In genomic region chrX:71618787-71619186, GRCh38 we compare ENCODE assay signal across 18 cellular contexts. TPM values are rescaled to one million over a fixed set of nuclear protein-coding genes. Genes with fewer than 3 reads are reported as not detected.
A peak's percentile ranks its signal among the peaks of the same experiment; 100 is the strongest.
DNase-seq lines count a peak whose midpoint lies in the region; ATAC-seq and TF ChIP-seq lines count a peak whose summit lies in the region.
"Had no signal": no experiment of that assay in that cellular context is flagged by ENCODE, and none has a peak within 500 bp of the region (broad histone marks: within the 10 kb centered on the region; RNA-seq: fewer than 3 reads in every experiment).

No MANE protein-coding gene starts in this region.

- intact Hi-C loops in CD4-positive, alpha-beta T cell (cut with DNase I, micrococcal nuclease), result no loop called here

- H3K4me3 ChIP-seq in GM06990 (replicated peaks; ENCODE audit: low read depth, low read length) (peak overlapping the region; percentile 4; the same call in 1 of the 2 replicates), mucosa of rectum (ENCODE audit: low read length in 2 of 2) (peak overlapping the region in 1 of 2 donors; percentile 49)
- H3K4me3 ChIP-seq: coronary artery, esophagus muscularis mucosa, SK-N-MC, tibial nerve had no signal

- H3K4me1 ChIP-seq in mucosa of rectum (ENCODE audit: control insufficient read depth in 2 of 2, insufficient read depth in 2 of 2, low read length in 2 of 2), result peaks cover 49 to 64% of the 10 kb centered on the region in 2 donors

- peak overlapping the region in 1 of 2 donors; percentile 19 for H3K9ac ChIP-seq in mucosa of rectum (ENCODE audit: low read depth in 1 of 2, low read length in 2 of 2)

- H3K4me1 Mint-ChIP-seq in CD4-positive, alpha-beta T cell (ENCODE audit: low read depth), result peaks cover 69% of the 10 kb centered on the region
- peaks cover 71% of the 10 kb centered on the region for H3K4me1 Mint-ChIP-seq in activated CD8-positive, alpha-beta T cell treated with anti-CD3 and anti-CD28 coated beads, Interleukin-2, amount 10 ng/mL, durations not matched to agents 7 days and 5 days (ENCODE audit: low read depth)

- peak overlapping the region; percentile 89 for H3K4me3 Mint-ChIP-seq in CD4-positive, alpha-beta T cell
- H3K4me3 Mint-ChIP-seq in activated CD8-positive, alpha-beta T cell treated with anti-CD3 and anti-CD28 coated beads, Interleukin-2, amount 10 ng/mL, durations not matched to agents 7 days and 5 days, result peak overlapping the region; percentile 89

- H3K27me3 Mint-ChIP-seq in CD4-positive, alpha-beta T cell, result no peaks in the 10 kb centered on the region
- H3K27me3 Mint-ChIP-seq in activated CD8-positive, alpha-beta T cell treated with anti-CD3 and anti-CD28 coated beads, Interleukin-2, amount 10 ng/mL, durations not matched to agents 7 days and 5 days (ENCODE audit: low read depth), result no peaks in the 10 kb centered on the region

- H3K27me3 ChIP-seq in CD4-positive, alpha-beta T cell (ENCODE audit: control insufficient read depth, insufficient read depth, low read length), result no peaks in the 10 kb centered on the region
- H3K27me3 ChIP-seq in GM06990 (replicated peaks; ENCODE audit: control insufficient read depth, insufficient read depth, low read length), result no peaks in the 10 kb centered on the region
- H3K27me3 ChIP-seq in mucosa of rectum (ENCODE audit: control insufficient read depth in 2 of 2, insufficient read depth in 2 of 2, low read length in 2 of 2), result peaks cover 0 to 2% of the 10 kb centered on the region in 2 donors
- H3K27me3 ChIP-seq: esophagus muscularis mucosa, neutrophil, tibial nerve had no signal

- DNase-seq in CD4-positive, alpha-beta T cell, result no peak
- no peak for DNase-seq in GM06990 (ENCODE audit: extremely low read depth, insufficient read length)
- DNase-seq in activated CD8-positive, alpha-beta T cell treated with anti-CD3 and anti-CD28 coated beads, Interleukin-2, amount 10 ng/mL, durations not matched to agents 7 days and 5 days, result peak; percentile 28
- DNase-seq in NAMALWA (ENCODE audit: low spot score), result no peak
- no peak for DNase-seq in amniotic stem cell (lab: John Stamatoyannopoulos, UW)
- DNase-seq in kidney tubule cell (ENCODE audit: low spot score), result no peak
- DNase-seq: DMS79 treated with DMSO at 0.1 percent for 48 hours, NCI-H187 treated with DMSO at 0.1 percent for 48 hours, NCI-H510A treated with DMSO at 0.1 percent for 48 hours had no signal

- no peaks in the 10 kb centered on the region for H3K9me3 ChIP-seq in CD4-positive, alpha-beta T cell (ENCODE audit: control insufficient read depth, low read length)
- no peaks in the 10 kb centered on the region for H3K9me3 ChIP-seq in mucosa of rectum (ENCODE audit: control insufficient read depth in 2 of 2, low read length in 2 of 2)
- H3K9me3 ChIP-seq: esophagus muscularis mucosa, neutrophil, tibial nerve had no signal

- H3K27ac Mint-ChIP-seq in CD4-positive, alpha-beta T cell, result peak overlapping the region; percentile 93
- peak overlapping the region; percentile 91 for H3K27ac Mint-ChIP-seq in activated CD8-positive, alpha-beta T cell treated with anti-CD3 and anti-CD28 coated beads, Interleukin-2, amount 10 ng/mL, durations not matched to agents 7 days and 5 days

- peaks cover 28% of the 10 kb centered on the region for H3K36me3 Mint-ChIP-seq in CD4-positive, alpha-beta T cell (ENCODE audit: low read depth)
- H3K36me3 Mint-ChIP-seq in activated CD8-positive, alpha-beta T cell treated with anti-CD3 and anti-CD28 coated beads, Interleukin-2, amount 10 ng/mL, durations not matched to agents 7 days and 5 days (ENCODE audit: low read depth), result peaks cover 48% of the 10 kb centered on the region

- H3K36me3 ChIP-seq in GM06990 (ENCODE audit: control insufficient read depth, insufficient read depth, low read length) (peaks cover 2% of the 10 kb centered on the region; the same call in 1 of the 2 replicates), mucosa of rectum (ENCODE audit: control insufficient read depth in 2 of 2, insufficient read depth in 2 of 2, low read length in 2 of 2) (peaks cover 0 to 2% of the 10 kb centered on the region in 2 donors)

- CTCF ChIA-PET in CD4-positive, alpha-beta T cell (lab: Charles Lee), result no interaction called here
- CTCF ChIA-PET in activated CD8-positive, alpha-beta T cell treated with anti-CD3 and anti-CD28 coated beads, Interleukin-2, amount 10 ng/mL, durations not matched to agents 7 days and 5 days (lab: Charles Lee), result interaction anchor here (1.0 to 9.6 kb wide), 5 partner anchors 11 to 85 kb away, joined by 3 to 56 read pairs (median 16); no protein-coding TSS in a partner anchor

- no peak for TF ChIP-seq CTCF in CD4-positive, alpha-beta T cell (IDR thresholded peaks at IDR 0.05)
- TF ChIP-seq CTCF in GM06990 (IDR thresholded peaks at IDR 0.05; ENCODE audit: insufficient read depth, low read length, poor library complexity, severe bottlenecking), result no peak

- H3K27ac ChIP-seq in CD4-positive, alpha-beta T cell (ENCODE audit: low read depth, low read length), result peak overlapping the region; percentile 53
- peak overlapping the region; percentile 88 to 93 for H3K27ac ChIP-seq in mucosa of rectum (ENCODE audit: low read depth in 2 of 2, low read length in 2 of 2)
- H3K27ac ChIP-seq: C4-2B, coronary artery, esophagus muscularis mucosa, neutrophil, SK-N-MC, tibial nerve had no signal

- H3K9me3 Mint-ChIP-seq in CD4-positive, alpha-beta T cell, result no peaks in the 10 kb centered on the region
- H3K9me3 Mint-ChIP-seq in activated CD8-positive, alpha-beta T cell treated with anti-CD3 and anti-CD28 coated beads, Interleukin-2, amount 10 ng/mL, durations not matched to agents 7 days and 5 days (ENCODE audit: insufficient read depth), result no peaks in the 10 kb centered on the region

- POLR2A ChIA-PET in CD4-positive, alpha-beta T cell (lab: Charles Lee), result interaction anchor here (1.5 to 2.4 kb wide), 3 partner anchors 10 to 562 kb away, joined by 3 to 14 read pairs (median 4); partner anchors contain the start of gene PIN4
- POLR2A ChIA-PET in activated CD8-positive, alpha-beta T cell treated with anti-CD3 and anti-CD28 coated beads, Interleukin-2, amount 10 ng/mL, durations not matched to agents 7 days and 5 days (lab: Charles Lee), result interaction anchor here (0.6 to 3.4 kb wide), 6 partner anchors 10 to 85 kb away, joined by 3 to 32 read pairs (median 4); partner anchors contain the start of gene OGT

- no peak for ATAC-seq in CD4-positive, alpha-beta T cell (ENCODE audit: poor library complexity)
- ATAC-seq in activated CD8-positive, alpha-beta T cell treated with anti-CD3 and anti-CD28 coated beads, Interleukin-2, amount 10 ng/mL, durations not matched to agents 7 days and 5 days, result no peak

RNA-seq across cellular contexts. Expression of gene CXCR3, which starts 0.5 kb away (rescaled TPM):
- 10 to 100 TPM; 19.5 to 22.0 TPM for total RNA-seq in CD4-positive, alpha-beta T cell
- total RNA-seq in activated CD8-positive, alpha-beta T cell treated with anti-CD3 and anti-CD28 coated beads, Interleukin-2, amount 10 ng/mL, durations not matched to agents 7 days and 5 days, result 100 to 1,000 TPM; 141 to 145 TPM
- total RNA-seq: H1, M059J, tibial nerve had no signal

RNA-seq across cellular contexts. Expression of gene GCNA, which starts 40.5 kb away (rescaled TPM):
- total RNA-seq in CD4-positive, alpha-beta T cell, result 1 to 10 TPM; 1.7 to 2.3 TPM
- total RNA-seq in activated CD8-positive, alpha-beta T cell treated with anti-CD3 and anti-CD28 coated beads, Interleukin-2, amount 10 ng/mL, durations not matched to agents 7 days and 5 days, result 1 to 10 TPM; 6.5 to 6.6 TPM

Comparison
In these comparisons a context has a peak if more than half of its experiments do, and no peak if none do; other contexts are left out.
1. RNA of gene CXCR3, which starts 0.5 kb away (total RNA-seq): 141 to 145 TPM in activated CD8-positive, alpha-beta T cell treated with anti-CD3 and anti-CD28 coated beads, Interleukin-2, amount 10 ng/mL, durations not matched to agents 7 days and 5 days; 19.5 to 22.0 TPM in CD4-positive, alpha-beta T cell; every median in the first group is over 4 times any median in the second.